Comparison of ENCODE assay signal across 23 cellular contexts in genomic region chr19:29012457-29012856, GRCh38.
A peak's percentile ranks its signal among the peaks of the same experiment; 100 is the strongest.
DNase-seq lines count a peak whose midpoint lies in the region; ATAC-seq lines count a peak whose summit lies in the region.
"Had no signal": no experiment of that assay in that cellular context is flagged by ENCODE, and none has a peak within 500 bp of the region (broad histone marks: within the 10 kb centered on the region; RNA-seq: fewer than 3 reads in every experiment).

No MANE protein-coding gene starts in this region.

- intact Hi-C loops in cardiac septum (cut with DNase I): no loop called here
- intact Hi-C loops in Right ventricle myocardium inferior (cut with DNase I): no loop called here

- DNase-seq in cardiac septum (ENCODE audit: low spot score) (peak; percentile 53), Right ventricle myocardium inferior (ENCODE audit: missing footprints) (no peak), ecto neural progenitor cell (ENCODE audit: low spot score) (peak; percentile 60), mesenteric fat pad (ENCODE audit: low spot score) (peak; percentile 39), glomerular visceral epithelial cell (ENCODE audit: extremely low spot score) (no peak), anterior cingulate cortex (lab: John Stamatoyannopoulos, UW) (no peak)
- DNase-seq: 8988T; ACHN; BE2C; C1 segment of cervical spinal cord; CD4-positive, alpha-beta memory T cell; CD4-positive, CD25-positive, alpha-beta regulatory T cell; CD8-positive, alpha-beta memory T cell; COR-L47; DMS 273 treated with DMSO at 0.1 percent for 48 hours; DMS153; DMS53; DMS79; DND-41; EL; GDM1 had no signal

- ATAC-seq in Right ventricle myocardium inferior (no peak), HG02981 (IDR thresholded peaks at IDR 0.05; ENCODE audit: unreplicated experiment) (no peak)
- ATAC-seq: GM12878 had no signal

Comparison
In these comparisons a context has a peak if more than half of its experiments do, and no peak if none do; other contexts are left out.
1. DNase-seq: peak in cardiac septum (single experiment), ecto neural progenitor cell (single experiment) and mesenteric fat pad (single experiment); none in Right ventricle myocardium inferior (single experiment), glomerular visceral epithelial cell (single experiment) and anterior cingulate cortex (0 of 58).